ENCODE assay signal across 8 cellular contexts in genomic region chr15:90201944-90202375, GRCh38. TPM values are rescaled to one million over a fixed set of nuclear protein-coding genes. Genes with fewer than 3 reads are reported as not detected.
DNase-seq lines count a peak whose midpoint lies in the region; ATAC-seq and TF ChIP-seq lines count a peak whose summit lies in the region.

No MANE protein-coding gene starts in this region.

- 4 to 30% (median 5%) methylated on average over 6 to 25 of the region's 25 CpGs for WGBS in stomach, 5 donors

- no peaks in the 10 kb centered on the region for H3K9me3 Mint-ChIP-seq in activated CD8-positive, alpha-beta memory T cell treated with anti-CD3 and anti-CD28 coated beads, Interleukin-2, amount 10 ng/mL, durations not matched to agents 7 days and 5 days (ENCODE audit: low read depth)
- H3K9me3 Mint-ChIP-seq in activated CD8-positive, alpha-beta T cell treated with anti-CD3 and anti-CD28 coated beads, Interleukin-2, amount 10 ng/mL, durations not matched to agents 7 days and 5 days (ENCODE audit: insufficient read depth) = no peaks in the 10 kb centered on the region

- peaks cover 5% of the 10 kb centered on the region for H3K27me3 Mint-ChIP-seq in activated CD8-positive, alpha-beta memory T cell treated with anti-CD3 and anti-CD28 coated beads, Interleukin-2, amount 10 ng/mL, durations not matched to agents 7 days and 5 days
- peaks cover 4% of the 10 kb centered on the region for H3K27me3 Mint-ChIP-seq in activated CD8-positive, alpha-beta T cell treated with anti-CD3 and anti-CD28 coated beads, Interleukin-2, amount 10 ng/mL, durations not matched to agents 7 days and 5 days (ENCODE audit: low read depth)

- H3K4me3 Mint-ChIP-seq in activated CD8-positive, alpha-beta memory T cell treated with anti-CD3 and anti-CD28 coated beads, Interleukin-2, amount 10 ng/mL, durations not matched to agents 7 days and 5 days = peak overlapping the region; percentile 71
- peak overlapping the region; percentile 77 for H3K4me3 Mint-ChIP-seq in activated CD8-positive, alpha-beta T cell treated with anti-CD3 and anti-CD28 coated beads, Interleukin-2, amount 10 ng/mL, durations not matched to agents 7 days and 5 days

- H3K36me3 Mint-ChIP-seq in activated CD8-positive, alpha-beta memory T cell treated with anti-CD3 and anti-CD28 coated beads, Interleukin-2, amount 10 ng/mL, durations not matched to agents 7 days and 5 days = no peaks in the 10 kb centered on the region
- peaks cover 2% of the 10 kb centered on the region for H3K36me3 Mint-ChIP-seq in activated CD8-positive, alpha-beta T cell treated with anti-CD3 and anti-CD28 coated beads, Interleukin-2, amount 10 ng/mL, durations not matched to agents 7 days and 5 days (ENCODE audit: low read depth)

- no peak for ATAC-seq in activated CD8-positive, alpha-beta memory T cell treated with anti-CD3 and anti-CD28 coated beads, Interleukin-2, amount 10 ng/mL, durations not matched to agents 7 days and 5 days
- ATAC-seq in activated CD8-positive, alpha-beta T cell treated with anti-CD3 and anti-CD28 coated beads, Interleukin-2, amount 10 ng/mL, durations not matched to agents 7 days and 5 days = no peak

- peaks cover 11% of the 10 kb centered on the region for H3K4me1 Mint-ChIP-seq in activated CD8-positive, alpha-beta memory T cell treated with anti-CD3 and anti-CD28 coated beads, Interleukin-2, amount 10 ng/mL, durations not matched to agents 7 days and 5 days
- H3K4me1 Mint-ChIP-seq in activated CD8-positive, alpha-beta T cell treated with anti-CD3 and anti-CD28 coated beads, Interleukin-2, amount 10 ng/mL, durations not matched to agents 7 days and 5 days (ENCODE audit: low read depth) = peaks cover 26% of the 10 kb centered on the region

- POLR2A ChIA-PET in activated CD8-positive, alpha-beta T cell treated with anti-CD3 and anti-CD28 coated beads, Interleukin-2, amount 10 ng/mL, durations not matched to agents 7 days and 5 days (lab: Charles Lee) = interaction anchor here (0.5 to 2.5 kb wide), 8 partner anchors 10 to 714 kb away, joined by 3 to 19 read pairs (median 4); no protein-coding TSS in a partner anchor

- H3K4me3 ChIP-seq in iPS-18c (ENCODE audit: insufficient read depth, low read depth, low read length) (peak overlapping the region; percentile 91), stomach (peak overlapping the region; percentile 68 to 94 (median 72))

- intact Hi-C loops in stomach (cut with DNase I; ENCODE audit: low total_unique reads) = no loop called here

- no peak for DNase-seq in activated CD8-positive, alpha-beta memory T cell treated with anti-CD3 and anti-CD28 coated beads, Interleukin-2, amount 10 ng/mL, durations not matched to agents 7 days and 5 days
- DNase-seq in activated CD8-positive, alpha-beta memory T cell treated with anti-CD3 and anti-CD28 coated beads, Interleukin-2, amount 50 U/mL, for 4 hours = no peak
- DNase-seq in activated CD8-positive, alpha-beta T cell treated with anti-CD3 and anti-CD28 coated beads, Interleukin-2, amount 10 ng/mL, durations not matched to agents 7 days and 5 days = no peak
- DNase-seq in stomach (no peak), NCI-H2171 treated with DMSO at 0.1 percent for 48 hours (lab: John Stamatoyannopoulos, UW) (no peak), kidney tubule cell (ENCODE audit: low spot score) (no peak)
- no peak for DNase-seq in stimulated activated CD4-positive, alpha-beta T cell treated with anti-CD3 and anti-CD28 coated beads, Interleukin-4, amount 100 ng/mL, for 4 hours

- H3K27me3 ChIP-seq in stomach = no peaks in the 10 kb centered on the region

- peak overlapping the region; percentile 78 to 92 (median 85) for H3K27ac ChIP-seq in stomach

- TF ChIP-seq POLR2A in stomach (IDR thresholded peaks at IDR 0.05) = no peak

- H3K4me1 ChIP-seq in stomach = peaks cover 30 to 75% (median 55%) of the 10 kb centered on the region in 4 donors

- H3K27ac Mint-ChIP-seq in activated CD8-positive, alpha-beta memory T cell treated with anti-CD3 and anti-CD28 coated beads, Interleukin-2, amount 10 ng/mL, durations not matched to agents 7 days and 5 days = no peak overlapping the region
- H3K27ac Mint-ChIP-seq in activated CD8-positive, alpha-beta T cell treated with anti-CD3 and anti-CD28 coated beads, Interleukin-2, amount 10 ng/mL, durations not matched to agents 7 days and 5 days = no peak overlapping the region

- TF ChIP-seq CTCF in stomach (IDR thresholded peaks at IDR 0.05) = no peak

- CTCF ChIA-PET in activated CD8-positive, alpha-beta memory T cell treated with anti-CD3 and anti-CD28 coated beads, Interleukin-2, amount 10 ng/mL, durations not matched to agents 7 days and 5 days (lab: Charles Lee) = interaction anchor here (0.8 to 2.6 kb wide), 8 partner anchors 8 to 92 kb away, joined by 3 to 11 read pairs (median 5); partner anchors contain the start of genes CIB1, GDPGP1 and NGRN
- CTCF ChIA-PET in activated CD8-positive, alpha-beta T cell treated with anti-CD3 and anti-CD28 coated beads, Interleukin-2, amount 10 ng/mL, durations not matched to agents 7 days and 5 days (lab: Charles Lee) = interaction anchor here (1.2 to 2.9 kb wide), 6 partner anchors 11 to 59 kb away, joined by 4 to 19 read pairs (median 12); partner anchors contain the start of genes CIB1 and GDPGP1

- H3K9me3 ChIP-seq in iPS-18c (ENCODE audit: control insufficient read depth, insufficient read depth, low read length) (no peaks in the 10 kb centered on the region), stomach (no peaks in the 10 kb centered on the region)

- peaks cover 0 to 33% (median 22%) of the 10 kb centered on the region in 4 donors for H3K36me3 ChIP-seq in stomach

- no peak for TF ChIP-seq EP300 in stomach (IDR thresholded peaks at IDR 0.05)

RNA-seq across cellular contexts. Expression of gene SEMA4B, which starts 0.8 kb away (rescaled TPM):
- total RNA-seq in activated CD8-positive, alpha-beta memory T cell treated with anti-CD3 and anti-CD28 coated beads, Interleukin-2, amount 10 ng/mL, durations not matched to agents 7 days and 5 days = 10 to 100 TPM in 1 of 2 experiments, 1 to 10 TPM in 1; 6.0 to 13.8 TPM
- total RNA-seq in activated CD8-positive, alpha-beta T cell treated with anti-CD3 and anti-CD28 coated beads, Interleukin-2, amount 10 ng/mL, durations not matched to agents 7 days and 5 days = 10 to 100 TPM in 1 of 2 experiments, 1 to 10 TPM in 1; 8.6 to 11.2 TPM
- total RNA-seq in stomach = 100 to 1,000 TPM in 1 of 5 donors, 10 to 100 TPM in 4; 37.9 to 199 (median 54.0) TPM
- polyA plus RNA-seq in stomach = 10 to 100 TPM; 11.3 to 81.4 (median 17.2) TPM

RNA-seq across cellular contexts. Expression of gene CIB1, which starts 31.8 kb away (rescaled TPM):
- 100 to 1,000 TPM; 120 to 127 TPM for total RNA-seq in activated CD8-positive, alpha-beta memory T cell treated with anti-CD3 and anti-CD28 coated beads, Interleukin-2, amount 10 ng/mL, durations not matched to agents 7 days and 5 days
- 100 to 1,000 TPM in 1 of 2 experiments, 10 to 100 TPM in 1; 92.4 to 102 TPM for total RNA-seq in activated CD8-positive, alpha-beta T cell treated with anti-CD3 and anti-CD28 coated beads, Interleukin-2, amount 10 ng/mL, durations not matched to agents 7 days and 5 days
- total RNA-seq in stomach = 100 to 1,000 TPM in 1 of 5 donors, 10 to 100 TPM in 4; 27.4 to 166 (median 36.6) TPM
- 100 to 1,000 TPM; 128 to 206 (median 158) TPM for polyA plus RNA-seq in stomach

RNA-seq across cellular contexts. Expression of gene GDPGP1, which starts 32.0 kb away (rescaled TPM):
- 1 to 10 TPM; 7.0 to 9.8 TPM for total RNA-seq in activated CD8-positive, alpha-beta memory T cell treated with anti-CD3 and anti-CD28 coated beads, Interleukin-2, amount 10 ng/mL, durations not matched to agents 7 days and 5 days
- total RNA-seq in activated CD8-positive, alpha-beta T cell treated with anti-CD3 and anti-CD28 coated beads, Interleukin-2, amount 10 ng/mL, durations not matched to agents 7 days and 5 days = 10 to 100 TPM; 10.0 to 12.1 TPM
- 10 to 100 TPM in 1 of 5 donors, 1 to 10 TPM in 2, under 1 TPM in 1, not detected in 1; under 0.01 to 26.6 (median 5.9) TPM for total RNA-seq in stomach
- 1 to 10 TPM in 2 of 3 donors, under 1 TPM in 1; 0.92 to 3.2 (median 2.4) TPM for polyA plus RNA-seq in stomach

RNA-seq across cellular contexts. Expression of gene TTLL13, which starts 47.4 kb away (rescaled TPM):
- total RNA-seq in activated CD8-positive, alpha-beta memory T cell treated with anti-CD3 and anti-CD28 coated beads, Interleukin-2, amount 10 ng/mL, durations not matched to agents 7 days and 5 days = 1 to 10 TPM in 1 of 2 experiments, under 1 TPM in 1; 0.80 to 1.1 TPM
- 1 to 10 TPM in 1 of 2 experiments, not detected in 1; 1.3 TPM for total RNA-seq in activated CD8-positive, alpha-beta T cell treated with anti-CD3 and anti-CD28 coated beads, Interleukin-2, amount 10 ng/mL, durations not matched to agents 7 days and 5 days
- not detected for total RNA-seq in stomach
- polyA plus RNA-seq in stomach = under 1 TPM in 1 of 3 donors, not detected in 2; 0.10 TPM
